9 cellular contexts compared by ENCODE assay signal in genomic region chr13:30737511-30738342, GRCh38. TPM values are rescaled to one million over a fixed set of nuclear protein-coding genes. Genes with fewer than 3 reads are reported as not detected.
DNase-seq lines count a peak whose midpoint lies in the region; ATAC-seq, FAIRE-seq and TF ChIP-seq lines count a peak whose summit lies in the region.
"Had no signal": no experiment of that assay in that cellular context is flagged by ENCODE, and none has a peak within 500 bp of the region (broad histone marks: within the 10 kb centered on the region; RNA-seq: fewer than 3 reads in every experiment).

No MANE protein-coding gene starts in this region.

- in situ Hi-C loops in GM12878 (cut with MboI): no loop called here

- no peaks in the 10 kb centered on the region for H3K27me3 ChIP-seq in GM12878 (replicated peaks in 1 of 2; ENCODE audit: control insufficient read depth in 2 of 2, insufficient read depth in 2 of 2, low read length in 1 of 2)
- H3K27me3 ChIP-seq in colonic mucosa: no peaks in the 10 kb centered on the region

- TF ChIP-seq POLR2A in GM12878 (IDR thresholded peaks at IDR 0.05; ENCODE audit: low read depth, low read length): no peak

- H3K4me3 ChIP-seq in GM12878 (peak overlapping the region; percentile 56; the same call in 1 of the 2 replicates), colonic mucosa (no peak overlapping the region)

- 40% methylated on average over 3 of the region's 3 CpGs for WGBS in GM12878 (ENCODE audit: insufficient coverage, insufficient replicate concordance, low lambda C conversion rate, missing lambda C conversion rate)

- TF ChIP-seq CTCF in GM12878 (IDR thresholded peaks at IDR 0.05 in 2 of 3, conservative IDR thresholded peaks at IDR 0.05 in 1 of 3; ENCODE audit: control insufficient read depth in 2 of 3, extremely low read depth in 1 of 3, insufficient read depth in 1 of 3, low read depth in 3 of 3, low read length in 3 of 3) (no peak), colonic mucosa (IDR thresholded peaks at IDR 0.05) (no peak)

- RAD21 ChIA-PET in GM12878 (lab: Charles Lee; ENCODE audit: unreplicated experiment): interaction anchor here (1.5 to 6.6 kb wide), 7 partner anchors 9 to 605 kb away, joined by 4 to 66 read pairs (median 7); no protein-coding TSS in a partner anchor

- peak overlapping the region; percentile 1 for H2AFZ ChIP-seq in GM12878 (ENCODE audit: control insufficient read depth, low read depth, low read length)

- DNase-seq in GM19239 (ENCODE audit: insufficient read length, low spot score) (no peak), NOMO-1 treated with dmso at 0.1 percent for 144 hours (lab: John Stamatoyannopoulos, UW; ENCODE audit: unreplicated experiment) (peak; percentile 78), GM12878 (ENCODE audit: low read depth, low spot score) (no peak), renal cortical epithelial cell (ENCODE audit: low read depth) (peak; percentile 36), colonic mucosa (no peak), caudate nucleus (lab: John Stamatoyannopoulos, UW) (no peak)
- DNase-seq: activated CD4-positive, alpha-beta T cell treated with anti-CD3 and anti-CD28 coated beads, Interleukin-2, amount 50 U/mL, for 1 hour had no signal

- H3K4me1 ChIP-seq in GM12878 (ENCODE audit: control insufficient read depth, insufficient read depth, low read length): peaks cover 54% of the 10 kb centered on the region
- H3K4me1 ChIP-seq in colonic mucosa: no peaks in the 10 kb centered on the region

- no peaks in the 10 kb centered on the region for H4K20me1 ChIP-seq in GM12878 (ENCODE audit: control insufficient read depth, insufficient read depth)

- H3K9ac ChIP-seq in GM12878 (ENCODE audit: control insufficient read depth, insufficient read depth, low read length) (no peak overlapping the region; the same call in 1 of the 2 replicates), colonic mucosa (ENCODE audit: low read depth in 2 of 2, low read length in 2 of 2) (peak overlapping the region in 1 of 2 donors; percentile 52)

- POLR2A ChIA-PET in GM12878 (lab: Charles Lee): interaction anchor here (1.0 to 1.6 kb wide), 7 partner anchors 17 to 366 kb away, joined by 3 to 7 read pairs (median 3); no protein-coding TSS in a partner anchor

- peak overlapping the region; percentile 66 for H3K4me2 ChIP-seq in GM12878 (ENCODE audit: control insufficient read depth, insufficient read depth)

- H3K27ac ChIP-seq in GM12878 (ENCODE audit: control insufficient read depth, insufficient read depth) (peak overlapping the region; percentile 36), colonic mucosa (no peak overlapping the region), caudate nucleus (ENCODE audit: low read depth, low read length) (no peak overlapping the region)

- TF ChIP-seq EP300 in GM12878 (IDR thresholded peaks at IDR 0.05; ENCODE audit: borderline replicate concordance in 1 of 2, control insufficient read depth in 1 of 2, low read depth in 2 of 2, low read length in 2 of 2): no peak

- intact Hi-C loops in GM12878 (cut with micrococcal nuclease; ENCODE audit: unreplicated experiment): no loop called here
- intact Hi-C loops in colonic mucosa (cut with DNase I): no loop called here

- no peaks in the 10 kb centered on the region for H3K9me3 ChIP-seq in GM12878 (replicated peaks; ENCODE audit: control insufficient read depth, insufficient read depth, low read length)
- no peaks in the 10 kb centered on the region for H3K9me3 ChIP-seq in colonic mucosa

- H3K36me3 ChIP-seq in GM12878 (ENCODE audit: control insufficient read depth in 2 of 2, insufficient read depth in 2 of 2, low read length in 1 of 2) (no peaks in the 10 kb centered on the region), colonic mucosa (no peaks in the 10 kb centered on the region)

- peak; percentile 34 for ATAC-seq in GM12878
- no peak for ATAC-seq in GM18517 (IDR thresholded peaks at IDR 0.05; ENCODE audit: unreplicated experiment)

- SMC1A ChIA-PET in GM12878 (lab: Charles Lee; ENCODE audit: uncharacterized antibody, unreplicated experiment): interaction anchor here (1.0 to 6.4 kb wide), 17 partner anchors 9 to 165 kb away, joined by 3 to 51 read pairs (median 4); no protein-coding TSS in a partner anchor

- BruUV-seq in GM12878 (replicated peaks; lab: Mats Ljungman, UMichigan): no TSS peak

- CTCF ChIA-PET in GM12878 (lab: Yijun Ruan, JAX): interaction anchor here (0.6 to 2.1 kb wide), 13 partner anchors 17 to 622 kb away, joined by 3 to 7 read pairs (median 3); no protein-coding TSS in a partner anchor

- H3K79me2 ChIP-seq in GM12878 (ENCODE audit: control insufficient read depth, insufficient read depth, low read length): peaks cover 2% of the 10 kb centered on the region

- no peak for TF ChIP-seq RAD21 in GM12878 (IDR thresholded peaks at IDR 0.05; ENCODE audit: insufficient read depth, low read depth, low read length)

- FAIRE-seq in GM19239 (lab: Jason Lieb, UNC): peak; percentile 31
- no peak for FAIRE-seq in GM12878 (lab: Jason Lieb, UNC)
- FAIRE-seq: colon had no signal

TF ChIP-seq in GM12878, 131 proteins besides CTCF, POLR2A, EP300 and RAD21 (continues in another document):
- TF ChIP-seq NFXL1 (IDR thresholded peaks at IDR 0.05; ENCODE audit: borderline replicate concordance) (no peak), PRDM15 (CRISPR knock-in tag; IDR thresholded peaks at IDR 0.05) (no peak), ZNF207 (IDR thresholded peaks at IDR 0.05; ENCODE audit: borderline replicate concordance) (no peak), ATF2 (IDR thresholded peaks at IDR 0.05; ENCODE audit: low read length) (no peak), PML (IDR thresholded peaks at IDR 0.05; ENCODE audit: low read length) (no peak), PAX5 (IDR thresholded peaks at IDR 0.05; ENCODE audit: borderline replicate concordance, low read depth, low read length) (no peak), IKZF2 (IDR thresholded peaks at IDR 0.05) (0 out of 4 replicates have a peak, but pooled peaks of 1 of the 2 experiments have one; percentile 34), RFX5 (IDR thresholded peaks at IDR 0.05; ENCODE audit: low read depth, low read length) (no peak), BCL11A (IDR thresholded peaks at IDR 0.05; ENCODE audit: low read depth, low read length) (0 out of 2 replicates have a peak, but pooled peaks have one; percentile 16), HDAC6 (IDR thresholded peaks at IDR 0.05; ENCODE audit: unreplicated experiment) (no peak), PAX8 (IDR thresholded peaks at IDR 0.05) (no peak), EGR1 (IDR thresholded peaks at IDR 0.05; ENCODE audit: borderline replicate concordance in 1 of 2, low read depth in 2 of 2, low read length in 2 of 2) (no peak)

RNA-seq across cellular contexts. Expression of gene ALOX5AP, which starts 2.4 kb away (rescaled TPM):
- 33.3 and 39.3 TPM in 2 replicates for total RNA-seq in GM12878 (2013; cell fraction: nucleolus; rRNA removed)
- total RNA-seq in GM12878 (2014; rRNA removed) (82.5 and 92.9 TPM in 2 replicates), GM12878 (2014; rRNA removed; fragmentation: Illumina TruSeq; extraction: Trizol) (56.9 and 59.4 TPM in 2 replicates), GM12878 (2021) (45.9 and 48.5 TPM in 2 replicates), renal cortical epithelial cell (0.85 and 5.6 TPM in 2 replicates), colonic mucosa (1 to 10 TPM; 5.0 to 5.1 TPM)
- 56.3 TPM for polyA plus RNA-seq in GM12878 (2011; ENCODE audit: low read depth)
- polyA plus RNA-seq in GM12878 (2011; rRNA removed) (278 and 283 TPM in 2 replicates), GM12878 (2014; fragmentation: Illumina TruSeq; extraction: Trizol) (137 and 156 TPM in 2 replicates), GM12878 (2014; fragmentation: Nextera tagmentation; extraction: Ambion mirVana) (100 to 1,000 TPM; 321 to 426 TPM), GM12878 (2014; rRNA removed) (88.0 and 91.9 TPM in 2 replicates), GM12878 (2016; fragmentation: Nextera tagmentation; extraction: Ambion mirVana) (100 to 1,000 TPM; 105 to 114 TPM)
- 238 and 302 TPM in 2 replicates for polyA plus RNA-seq in GM12878 (2011; cell fraction: cytosol; rRNA removed)
- polyA plus RNA-seq in GM12878 (2011; cell fraction: nucleus; rRNA removed): 74.4 and 118 TPM in 2 replicates
- 37.3 and 38.9 TPM in 2 replicates for polyA plus RNA-seq in GM12878 (2012)
- 192 and 220 TPM in 2 replicates for polyA minus RNA-seq in GM12878 (2011; rRNA and poly(A)+ RNA removed)
- polyA minus RNA-seq in GM12878 (2011; cell fraction: cytosol; rRNA and poly(A)+ RNA removed): 27.6 and 28.6 TPM in 2 replicates
- 21.3 and 23.0 TPM in 2 replicates for polyA minus RNA-seq in GM12878 (2011; cell fraction: nucleus; rRNA and poly(A)+ RNA removed)

Comparison
In these comparisons a context has a peak if more than half of its experiments do, and no peak if none do; other contexts are left out.
1. DNase-seq: peak in NOMO-1 treated with dmso at 0.1 percent for 144 hours (single experiment) and renal cortical epithelial cell (single experiment); none in GM19239 (single experiment), GM12878 (single experiment), colonic mucosa (single experiment) and caudate nucleus (0 of 61).